11 cellular contexts compared by ENCODE assay signal in the genomic region with DNA sequence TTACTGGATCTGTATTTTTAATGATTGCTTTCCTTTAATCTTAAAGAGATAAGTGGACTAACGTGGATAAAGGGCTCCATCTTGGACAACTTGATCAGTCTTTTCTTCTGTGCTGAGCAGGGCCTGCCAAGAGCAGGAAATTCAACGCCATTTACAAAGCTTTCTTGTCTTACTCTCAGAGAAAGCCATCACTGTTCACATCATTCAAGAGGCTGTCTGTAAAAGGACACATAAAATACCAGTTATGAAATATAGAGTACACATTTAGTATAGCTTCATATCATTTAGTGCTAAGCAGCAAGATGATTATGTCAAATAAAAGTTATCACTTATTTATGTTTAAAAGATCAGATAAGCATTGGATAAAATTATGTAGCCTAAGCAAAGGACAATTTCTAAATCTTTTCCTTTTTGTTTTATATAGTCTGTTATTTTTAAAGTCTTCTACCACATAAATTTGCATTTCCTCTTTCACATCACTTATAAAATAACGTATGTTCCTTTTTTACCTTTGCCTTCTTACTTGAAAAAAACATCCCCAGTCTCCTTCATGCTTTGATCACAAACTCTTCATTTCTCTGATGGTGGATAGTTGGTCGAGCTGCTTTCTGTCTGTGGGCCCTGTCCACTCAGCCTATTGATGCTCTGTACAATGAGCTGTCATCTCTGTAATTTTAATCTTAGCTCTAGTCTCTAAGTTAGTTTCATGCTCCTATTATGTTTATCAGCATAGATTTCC. TPM values are rescaled to one million over a fixed set of nuclear protein-coding genes. Genes with fewer than 3 reads are reported as not detected.
DNase-seq lines count a peak whose midpoint lies in the region; ATAC-seq, FAIRE-seq and TF ChIP-seq lines count a peak whose summit lies in the region.
"Had no signal": no experiment of that assay in that cellular context is flagged by ENCODE, and none has a peak within 500 bp of the region (broad histone marks: within the 10 kb centered on the region; RNA-seq: fewer than 3 reads in every experiment).

No MANE protein-coding gene starts in this region.

- no peaks in the 10 kb centered on the region for H4K20me1 ChIP-seq in GM12878 (ENCODE audit: control insufficient read depth, insufficient read depth)

- intact Hi-C loops in CD4-positive, alpha-beta T cell (cut with DNase I, micrococcal nuclease): loop anchor here (5.0 to 10.0 kb wide), 10 partner anchors 47 to 1640 kb away; a partner anchor contains a TSS
- intact Hi-C loops in GM12878 (cut with micrococcal nuclease; ENCODE audit: unreplicated experiment): loop anchor here (5.0 kb wide), 2 partner anchors 58 to 203 kb away; no protein-coding TSS in a partner anchor
- intact Hi-C loops in aorta (cut with DNase I): loop anchor here (5.0 kb wide), 2 partner anchors 58 to 78 kb away; a partner anchor contains a TSS

- in situ Hi-C loops in GM12878 (cut with MboI): no loop called here

- H3K36me3 Mint-ChIP-seq in CD4-positive, alpha-beta T cell (ENCODE audit: low read depth): peaks cover 19% of the 10 kb centered on the region
- H3K36me3 Mint-ChIP-seq in nephron progenitor cell (ENCODE audit: low read depth): peaks cover 18% of the 10 kb centered on the region

- peak overlapping the region; percentile 95 for H3K4me3 Mint-ChIP-seq in CD4-positive, alpha-beta T cell
- peak overlapping the region; percentile 94 for H3K4me3 Mint-ChIP-seq in nephron progenitor cell

- no peak overlapping the region for H3K9ac ChIP-seq in HUES6 (ENCODE audit: low read length)
- no peak overlapping the region for H3K9ac ChIP-seq in GM12878 (ENCODE audit: control insufficient read depth, insufficient read depth, low read length)

- RAD21 ChIA-PET in GM12878 (lab: Charles Lee; ENCODE audit: unreplicated experiment): interaction anchor here (1.3 to 5.8 kb wide), 13 partner anchors 12 to 102 kb away, joined by 3 to 68 read pairs (median 10); a partner anchor contains a TSS

- WGBS in GM12878 (ENCODE audit: insufficient coverage, insufficient replicate concordance, low lambda C conversion rate, missing lambda C conversion rate): 3% methylated on average over 4 of the region's 4 CpGs
- 85 to 91% methylated on average over 4 of the region's 4 CpGs for WGBS in aorta, 2 donors

- TF ChIP-seq RAD21 in GM12878 (IDR thresholded peaks at IDR 0.05; ENCODE audit: insufficient read depth, low read depth, low read length): no peak

- FAIRE-seq in GM12878 (lab: Jason Lieb, UNC): no peak

- peak overlapping the region; percentile 46 for H2AFZ ChIP-seq in GM12878 (ENCODE audit: control insufficient read depth, low read depth, low read length)

- peaks cover 8% of the 10 kb centered on the region for H3K27me3 Mint-ChIP-seq in CD4-positive, alpha-beta T cell
- no peaks in the 10 kb centered on the region for H3K27me3 Mint-ChIP-seq in nephron progenitor cell (ENCODE audit: low read depth, poor library complexity)

- H3K4me1 ChIP-seq in HUES6 (ENCODE audit: control insufficient read depth, insufficient read depth, low read length) (peaks cover 40% of the 10 kb centered on the region), GM12878 (ENCODE audit: control insufficient read depth, insufficient read depth, low read length) (peaks cover 35% of the 10 kb centered on the region), aorta (ENCODE audit: control insufficient read depth in 1 of 2, insufficient read depth in 2 of 2, low read length in 2 of 2) (no peaks in the 10 kb centered on the region)
- H3K4me1 ChIP-seq in effector memory CD4-positive, alpha-beta T cell (ENCODE audit: control insufficient read depth, insufficient read depth, low read length, poor library complexity, severe bottlenecking): no peaks in the 10 kb centered on the region

- POLR2A ChIA-PET in CD4-positive, alpha-beta T cell (lab: Charles Lee): interaction anchor here (1.3 to 5.3 kb wide), 6 partner anchors 9 to 160 kb away, joined by 4 to 76 read pairs (median 14); a partner anchor contains a TSS
- POLR2A ChIA-PET in GM12878 (lab: Charles Lee): interaction anchor here (0.6 to 5.6 kb wide), 15 partner anchors 33 to 320 kb away, joined by 3 to 47 read pairs (median 7); a partner anchor contains a TSS

- peak overlapping the region; percentile 90 for H3K4me3 ChIP-seq in HUES6 (ENCODE audit: low read depth, low read length)
- peak overlapping the region; percentile 68; the same call in 1 of the 2 replicates for H3K4me3 ChIP-seq in GM12878
- H3K4me3 ChIP-seq in effector memory CD4-positive, alpha-beta T cell (ENCODE audit: insufficient read depth, low read depth, low read length, poor library complexity, severe bottlenecking): no peak overlapping the region
- H3K4me3 ChIP-seq in aorta (ENCODE audit: low read length in 2 of 2): no peak overlapping the region

- H3K4me1 Mint-ChIP-seq in CD4-positive, alpha-beta T cell (ENCODE audit: low read depth): peaks cover 54% of the 10 kb centered on the region
- H3K4me1 Mint-ChIP-seq in nephron progenitor cell: peaks cover 59% of the 10 kb centered on the region

- no peaks in the 10 kb centered on the region for H3K27me3 ChIP-seq in CD4-positive, alpha-beta T cell (ENCODE audit: control insufficient read depth, insufficient read depth, low read length)
- H3K27me3 ChIP-seq in HUES6 (ENCODE audit: control insufficient read depth, insufficient read depth, low read length) (no peaks in the 10 kb centered on the region), GM12878 (replicated peaks in 1 of 2; ENCODE audit: control insufficient read depth in 2 of 2, insufficient read depth in 2 of 2, low read length in 1 of 2) (no peaks in the 10 kb centered on the region), aorta (ENCODE audit: control insufficient read depth in 1 of 2, insufficient read depth in 2 of 2, low read length in 1 of 2) (no peaks in the 10 kb centered on the region)
- H3K27me3 ChIP-seq in effector memory CD4-positive, alpha-beta T cell (replicated peaks; ENCODE audit: control insufficient read depth, insufficient read depth, low read length, poor library complexity, severe bottlenecking): no peaks in the 10 kb centered on the region

- H3K36me3 ChIP-seq in HUES6 (ENCODE audit: control insufficient read depth, insufficient read depth, low read length) (peaks cover 12% of the 10 kb centered on the region), GM12878 (ENCODE audit: control insufficient read depth in 2 of 2, insufficient read depth in 2 of 2, low read length in 1 of 2) (no peaks in the 10 kb centered on the region; a peak in 1 of 4 replicates), aorta (ENCODE audit: control insufficient read depth in 1 of 2, insufficient read depth in 2 of 2, low read length in 1 of 2) (no peaks in the 10 kb centered on the region)
- no peaks in the 10 kb centered on the region for H3K36me3 ChIP-seq in effector memory CD4-positive, alpha-beta T cell (ENCODE audit: control insufficient read depth, insufficient read depth, low read length)

- no peak for TF ChIP-seq CTCF in CD4-positive, alpha-beta T cell (IDR thresholded peaks at IDR 0.05)
- no peak for TF ChIP-seq CTCF in GM12878 (IDR thresholded peaks at IDR 0.05 in 2 of 3, conservative IDR thresholded peaks at IDR 0.05 in 1 of 3; ENCODE audit: control insufficient read depth in 2 of 3, extremely low read depth in 1 of 3, insufficient read depth in 1 of 3, low read depth in 3 of 3, low read length in 3 of 3)
- no peak for TF ChIP-seq CTCF in nephron progenitor cell (IDR thresholded peaks at IDR 0.05)

- no TSS peak for BruUV-seq in GM12878 (replicated peaks; lab: Mats Ljungman, UMichigan)

- H3K9me3 Mint-ChIP-seq in CD4-positive, alpha-beta T cell: no peaks in the 10 kb centered on the region
- peaks cover 4% of the 10 kb centered on the region for H3K9me3 Mint-ChIP-seq in nephron progenitor cell

- H3K27ac ChIP-seq in CD4-positive, alpha-beta T cell (ENCODE audit: low read depth, low read length): no peak overlapping the region
- no peak overlapping the region for H3K27ac ChIP-seq in HUES6 (ENCODE audit: low read depth, low read length)
- peak overlapping the region; percentile 99 for H3K27ac ChIP-seq in GM12878 (ENCODE audit: control insufficient read depth, insufficient read depth)
- no peak overlapping the region for H3K27ac ChIP-seq in effector memory CD4-positive, alpha-beta T cell (ENCODE audit: insufficient read depth, low read length, poor library complexity, severe bottlenecking)
- H3K27ac ChIP-seq in aorta (ENCODE audit: low read depth in 1 of 2, low read length in 2 of 2): no peak overlapping the region

- H3K4me2 ChIP-seq in GM12878 (ENCODE audit: control insufficient read depth, insufficient read depth): peak overlapping the region; percentile 85

- TF ChIP-seq POLR2A in GM12878 (IDR thresholded peaks at IDR 0.05; ENCODE audit: low read depth, low read length): no peak

- no peak for TF ChIP-seq EP300 in GM12878 (IDR thresholded peaks at IDR 0.05; ENCODE audit: borderline replicate concordance in 1 of 2, control insufficient read depth in 1 of 2, low read depth in 2 of 2, low read length in 2 of 2)

- H3K79me2 ChIP-seq in GM12878 (ENCODE audit: control insufficient read depth, insufficient read depth, low read length): peaks cover 15% of the 10 kb centered on the region

- H3K9me3 ChIP-seq in CD4-positive, alpha-beta T cell (ENCODE audit: control insufficient read depth, low read length): no peaks in the 10 kb centered on the region
- H3K9me3 ChIP-seq in HUES6 (ENCODE audit: control insufficient read depth, insufficient read depth, low read depth, low read length) (no peaks in the 10 kb centered on the region), GM12878 (replicated peaks; ENCODE audit: control insufficient read depth, insufficient read depth, low read length) (no peaks in the 10 kb centered on the region; the same call in 2 of the 3 replicates), aorta (ENCODE audit: control insufficient read depth, low read length) (no peaks in the 10 kb centered on the region)
- H3K9me3 ChIP-seq in effector memory CD4-positive, alpha-beta T cell (ENCODE audit: control insufficient read depth, low read length): no peaks in the 10 kb centered on the region

- peak overlapping the region; percentile 97 for H3K27ac Mint-ChIP-seq in CD4-positive, alpha-beta T cell
- peak overlapping the region; percentile 13 for H3K27ac Mint-ChIP-seq in nephron progenitor cell

- CTCF ChIA-PET in CD4-positive, alpha-beta T cell (lab: Charles Lee): interaction anchor here (0.6 to 2.3 kb wide), 7 partner anchors 10 to 1360 kb away, joined by 3 to 7 read pairs (median 3); no protein-coding TSS in a partner anchor
- CTCF ChIA-PET in GM12878 (lab: Yijun Ruan, JAX): interaction anchor here (0.8 to 5.8 kb wide), 17 partner anchors 8 to 110 kb away, joined by 3 to 54 read pairs (median 4); no protein-coding TSS in a partner anchor

- ATAC-seq in CD4-positive, alpha-beta T cell (ENCODE audit: poor library complexity): no peak
- ATAC-seq in GM12878 (no peak), HG03571 (IDR thresholded peaks at IDR 0.05; ENCODE audit: unreplicated experiment) (no peak), aorta (ENCODE audit: low FRiP score) (no peak)
- ATAC-seq: left lobe of liver had no signal

- DNase-seq in CD4-positive, alpha-beta T cell: no peak
- DNase-seq in GM12878 (ENCODE audit: low read depth, low spot score) (no peak), nephron progenitor cell (no peak), NCI-H1105 treated with DMSO at 0.1 percent for 48 hours (lab: John Stamatoyannopoulos, UW) (no peak), aorta (no peak)
- DNase-seq in effector memory CD4-positive, alpha-beta T cell: no peak
- DNase-seq: central memory CD4-positive, alpha-beta T cell; IMR-90 had no signal

- SMC1A ChIA-PET in GM12878 (lab: Charles Lee; ENCODE audit: uncharacterized antibody, unreplicated experiment): interaction anchor here (0.7 to 11.8 kb wide), 20 partner anchors 9 to 207 kb away, joined by 3 to 177 read pairs (median 6); a partner anchor contains a TSS

RNA-seq across cellular contexts. Expression of a gene that starts 2.1 kb away (rescaled TPM):
- total RNA-seq in CD4-positive, alpha-beta T cell: 10 to 100 TPM; 20.6 to 21.3 TPM
- total RNA-seq in GM12878 (2013; cell fraction: nucleolus; rRNA removed): 58.4 and 60.4 TPM in 2 replicates
- total RNA-seq in GM12878 (2014; rRNA removed) (4.3 and 6.1 TPM in 2 replicates), GM12878 (2014; rRNA removed; fragmentation: Illumina TruSeq; extraction: Trizol) (5.9 and 7.7 TPM in 2 replicates), GM12878 (2021) (13.7 and 15.2 TPM in 2 replicates), aorta (10 to 100 TPM; 54.2 to 57.5 TPM)
- polyA plus RNA-seq in GM12878 (2011; ENCODE audit: low read depth): 23.9 TPM
- polyA plus RNA-seq in GM12878 (2011; rRNA removed) (70.6 and 111 TPM in 2 replicates), GM12878 (2014; fragmentation: Illumina TruSeq; extraction: Trizol) (11.8 and 17.4 TPM in 2 replicates), GM12878 (2014; fragmentation: Nextera tagmentation; extraction: Ambion mirVana) (1 to 10 TPM; 1.9 to 3.5 TPM), GM12878 (2014; rRNA removed) (6.7 and 9.8 TPM in 2 replicates), GM12878 (2016; fragmentation: Nextera tagmentation; extraction: Ambion mirVana) (1 to 10 TPM; 5.6 to 5.9 TPM), aorta (10 to 100 TPM; 28.8 to 30.9 TPM)
- polyA plus RNA-seq in GM12878 (2011; cell fraction: cytosol; rRNA removed): 11.5 and 17.2 TPM in 2 replicates
- 29.8 and 40.3 TPM in 2 replicates for polyA plus RNA-seq in GM12878 (2011; cell fraction: nucleus; rRNA removed)
- 11.3 and 38.9 TPM in 2 replicates for polyA plus RNA-seq in GM12878 (2012)
- polyA minus RNA-seq in GM12878 (2011; rRNA and poly(A)+ RNA removed): 21.5 and 22.2 TPM in 2 replicates
- 13.4 and 13.5 TPM in 2 replicates for polyA minus RNA-seq in GM12878 (2011; cell fraction: cytosol; rRNA and poly(A)+ RNA removed)
- 22.3 and 25.1 TPM in 2 replicates for polyA minus RNA-seq in GM12878 (2011; cell fraction: nucleus; rRNA and poly(A)+ RNA removed)

Comparison
In these comparisons a context has a peak if more than half of its experiments do, and no peak if none do; other contexts are left out.
1. H3K4me3 ChIP-seq: peak in HUES6 (single experiment) and GM12878 (single experiment); none in effector memory CD4-positive, alpha-beta T cell (single experiment) and aorta (0 of 2).